29 cellular contexts compared by ENCODE assay signal in genomic region chr10:7532723-7533498, GRCh38.
"Had no signal": no experiment of that assay in that cellular context is flagged by ENCODE, and none has a peak within 500 bp of the region (broad histone marks: within the 10 kb centered on the region; RNA-seq: fewer than 3 reads in every experiment).

No MANE protein-coding gene starts in this region.

- ATAC-seq: activated CD8-positive, alpha-beta memory T cell treated with anti-CD3 and anti-CD28 coated beads, Interleukin-2, amount 10 ng/mL, durations not matched to agents 7 days and 5 days; body of pancreas; PC-3; SK-N-SH treated with all-trans-retinoic acid at 6 μM for 48 hours had no signal

- H3K9me3 ChIP-seq: ascending aorta, body of pancreas, SJSA1 had no signal

- H3K4me3 Mint-ChIP-seq: activated CD8-positive, alpha-beta memory T cell treated with anti-CD3 and anti-CD28 coated beads, Interleukin-2, amount 10 ng/mL, durations not matched to agents 7 days and 5 days; activated naive CD4-positive, alpha-beta T cell treated with anti-CD3 and anti-CD28 coated beads, Interleukin-2, amount 50 U/mL, for 24 hours; activated T-cell treated with anti-CD3 and anti-CD28 coated beads, Interleukin-2, amount 50 U/mL, for 24 hours; activated T-helper 1 cell treated with anti-CD3 and anti-CD28 coated beads, Interleukin-12 subunit alpha, Interleukin-12 subunit beta, Interleukin-2, Interleukin-4 antibody, amounts not matched to agents 30 ng/mL and 10 ng/mL and 1 ng/mL, durations not matched to agents 14 hours and 24 hours and 36 hours; T-helper 1 cell treated with Interleukin-12 subunit alpha and Interleukin-12 subunit beta and Interleukin-4 antibody, amounts not matched to agents 30 μg/mL and 1 μg/mL, for 36 hours; WTC11 had no signal

- H3K27me3 ChIP-seq: ascending aorta, body of pancreas, SJSA1 had no signal

- H3K36me3 ChIP-seq: ascending aorta, SJSA1 had no signal

- H3K4me3 ChIP-seq: ascending aorta, body of pancreas, SJSA1 had no signal

- H3K36me3 Mint-ChIP-seq: activated CD8-positive, alpha-beta memory T cell treated with anti-CD3 and anti-CD28 coated beads, Interleukin-2, amount 10 ng/mL, durations not matched to agents 7 days and 5 days; WTC11 had no signal

- H3K9ac ChIP-seq: KMS-11 had no signal

- H3K4me1 ChIP-seq: ascending aorta, body of pancreas, SJSA1 had no signal

- H3K4me2 ChIP-seq: KMS-11 had no signal

- H3K27ac ChIP-seq: ascending aorta, body of pancreas, KMS-11, SJSA1 had no signal

- H3K27ac Mint-ChIP-seq: activated CD8-positive, alpha-beta memory T cell treated with anti-CD3 and anti-CD28 coated beads, Interleukin-2, amount 10 ng/mL, durations not matched to agents 7 days and 5 days; activated naive CD4-positive, alpha-beta T cell treated with anti-CD3 and anti-CD28 coated beads, Interleukin-2, amount 50 U/mL, for 24 hours; activated T-cell treated with anti-CD3 and anti-CD28 coated beads, Interleukin-2, amount 50 U/mL, for 24 hours; activated T-helper 1 cell treated with anti-CD3 and anti-CD28 coated beads, Interleukin-12 subunit alpha, Interleukin-12 subunit beta, Interleukin-2, Interleukin-4 antibody, amounts not matched to agents 30 ng/mL and 10 ng/mL and 1 ng/mL, durations not matched to agents 14 hours and 24 hours and 36 hours; T-helper 1 cell treated with Interleukin-12 subunit alpha and Interleukin-12 subunit beta and Interleukin-4 antibody, amounts not matched to agents 30 μg/mL and 1 μg/mL, for 36 hours; WTC11 had no signal

- H3K4me1 Mint-ChIP-seq: activated CD8-positive, alpha-beta memory T cell treated with anti-CD3 and anti-CD28 coated beads, Interleukin-2, amount 10 ng/mL, durations not matched to agents 7 days and 5 days; activated naive CD4-positive, alpha-beta T cell treated with anti-CD3 and anti-CD28 coated beads, Interleukin-2, amount 50 U/mL, for 24 hours had no signal

- DNase-seq: activated CD4-positive, alpha-beta T cell treated with anti-CD3 and anti-CD28 coated beads for 48 hours; activated CD4-positive, alpha-beta T cell treated with anti-CD3 and anti-CD28 coated beads, Interleukin-2, amount 50 U/mL, for 48 hours; activated CD4-positive, CD25-positive, alpha-beta regulatory T cell treated with anti-CD3 and anti-CD28 coated beads, Interleukin-2, amount 50 U/mL, for 72 hours; activated CD8-positive, alpha-beta memory T cell treated with anti-CD3 and anti-CD28 coated beads, Interleukin-2, amount 10 ng/mL, durations not matched to agents 7 days and 5 days; activated effector memory CD4-positive, alpha-beta T cell treated with Interleukin-2 at 50 U/mL for 16 hours; activated naive CD4-positive, alpha-beta T cell; activated T-cell treated with anti-CD3 and anti-CD28 coated beads, Interleukin-2, amount 50 U/mL, for 24 hours; amniotic stem cell; body of pancreas; NCI-H1092; NCI-H1417 treated with DMSO at 0.1 percent for 48 hours; NCI-H1694; NCI-H2029; NCI-H2107; NCI-H2171 treated with DMSO at 0.1 percent for 48 hours; NCI-H226; NCI-H526; NCI-H82; PC-3; SHP77; T-helper 9 cell had no signal
